In genomic region chr4:74479009-74479408, GRCh38 we compare ENCODE assay signal across 1 cellular context.
A peak's percentile ranks its signal among the peaks of the same experiment; 100 is the strongest.
TF ChIP-seq lines count a peak whose summit lies in the region.

No MANE protein-coding gene starts in this region.

TF ChIP-seq in HepG2, 621 proteins besides CTCF, POLR2A, EP300 and RAD21 (continued from another document):
- TF ChIP-seq AGO2 (optimal IDR thresholded peaks at IDR 0.05; ENCODE audit: low read depth, low read length) (no peak), ZNF3 (CRISPR knock-in tag; IDR thresholded peaks at IDR 0.05) (no peak), ZMAT5 (CRISPR knock-in tag; IDR thresholded peaks at IDR 0.05; ENCODE audit: borderline replicate concordance, low read depth) (no peak), MED8 (CRISPR knock-in tag; IDR thresholded peaks at IDR 0.05; ENCODE audit: insufficient replicate concordance) (no peak), ZNF446 (CRISPR knock-in tag; IDR thresholded peaks at IDR 0.05) (no peak), SRF (IDR thresholded peaks at IDR 0.05; ENCODE audit: low read depth, low read length) (no peak), MYNN (CRISPR knock-in tag; IDR thresholded peaks at IDR 0.05; ENCODE audit: low read depth) (no peak), ZNF598 (CRISPR knock-in tag; IDR thresholded peaks at IDR 0.05; ENCODE audit: borderline replicate concordance) (no peak), HHEX (CRISPR knock-in tag; IDR thresholded peaks at IDR 0.05) (peak; percentile 73), TCF7 (IDR thresholded peaks at IDR 0.05; ENCODE audit: low read depth) (peak; percentile 88), IRX3 (CRISPR knock-in tag; IDR thresholded peaks at IDR 0.05; ENCODE audit: borderline replicate concordance, low read depth) (no peak), ZNF766 (CRISPR knock-in tag; IDR thresholded peaks at IDR 0.05; ENCODE audit: borderline replicate concordance) (no peak), NFIC (IDR thresholded peaks at IDR 0.05; ENCODE audit: low read length) (peak; percentile 61; the same call in 1 of the 2 replicates), ZFP90 (CRISPR knock-in tag; IDR thresholded peaks at IDR 0.05; ENCODE audit: borderline replicate concordance) (no peak), PCBP1 (IDR thresholded peaks at IDR 0.05; ENCODE audit: borderline replicate concordance, low read depth, low read length) (no peak), FOXA3 (CRISPR knock-in tag; IDR thresholded peaks at IDR 0.05) (peak; percentile 86), ZNF24 (IDR thresholded peaks at IDR 0.05) (no peak), ZBTB49 (CRISPR knock-in tag; IDR thresholded peaks at IDR 0.05; ENCODE audit: borderline replicate concordance) (no peak)
TF ChIP-seq in HepG2: peak in this region for 29.
